10 cellular contexts compared by ENCODE assay signal in genomic region chr17:1762233-1762905, GRCh38. TPM values are rescaled to one million over a fixed set of nuclear protein-coding genes. Genes with fewer than 3 reads are reported as not detected.
DNase-seq lines count a peak whose midpoint lies in the region; ATAC-seq and TF ChIP-seq lines count a peak whose summit lies in the region.
"Had no signal": no experiment of that assay in that cellular context is flagged by ENCODE, and none has a peak within 500 bp of the region (broad histone marks: within the 10 kb centered on the region; RNA-seq: fewer than 3 reads in every experiment).

No MANE protein-coding gene starts in this region.

- no peaks in the 10 kb centered on the region for H3K36me3 Mint-ChIP-seq in MCF 10A (ENCODE audit: insufficient read depth, unreplicated experiment)

- H3K4me3 ChIP-seq in lower leg skin (ENCODE audit: low read depth, poor library complexity, severe bottlenecking): peak overlapping the region; percentile 4
- H3K4me3 ChIP-seq in transverse colon: peak overlapping the region in 3 of 4 donors; percentile 19 to 40 (median 29)
- H3K4me3 ChIP-seq in PC-3 (ENCODE audit: low read length): no peak overlapping the region

- H3K27me3 Mint-ChIP-seq in MCF 10A (ENCODE audit: insufficient read depth, unreplicated experiment): no peaks in the 10 kb centered on the region

- in situ Hi-C loops in transverse colon (cut with MboI; ENCODE audit: low pct_ligation_motif_present in 1 of 4, low pct_unique_long_range_greater_than_20kb in 1 of 4, low sequenced_read_pairs in 3 of 4): no loop called here

- H3K4me1 ChIP-seq in transverse colon (peaks cover 10 to 28% (median 10%) of the 10 kb centered on the region in 4 donors), PC-3 (ENCODE audit: insufficient read depth, low read length) (no peaks in the 10 kb centered on the region)

- no peak for TF ChIP-seq EP300 in transverse colon (IDR thresholded peaks at IDR 0.05; ENCODE audit: low read depth)

- no peak overlapping the region for H3K4me3 Mint-ChIP-seq in MCF 10A (ENCODE audit: unreplicated experiment)
- H3K4me3 Mint-ChIP-seq: activated T-cell treated with anti-CD3 and anti-CD28 coated beads, Interleukin-2, amount 50 U/mL, for 72 hours had no signal

- ATAC-seq in GM19395 (IDR thresholded peaks at IDR 0.05; ENCODE audit: unreplicated experiment) (no peak), PC-3 (no peak), HG03045 (IDR thresholded peaks at IDR 0.05; ENCODE audit: unreplicated experiment) (no peak)

- H3K4me1 Mint-ChIP-seq in MCF 10A (ENCODE audit: insufficient read depth, unreplicated experiment): no peaks in the 10 kb centered on the region

- no peak for TF ChIP-seq CTCF in MCF 10A (IDR thresholded peaks at IDR 0.05; ENCODE audit: unreplicated experiment)
- no peak for TF ChIP-seq CTCF in lower leg skin (IDR thresholded peaks at IDR 0.05)
- TF ChIP-seq CTCF in transverse colon (IDR thresholded peaks at IDR 0.05): no peak
- TF ChIP-seq CTCF in PC-3 (conservative IDR thresholded peaks at IDR 0.05; ENCODE audit: low read depth, low read length): no peak

- intact Hi-C loops in MCF 10A (cut with micrococcal nuclease) (no loop called here), lower leg skin (cut with DNase I; ENCODE audit: low total_unique reads) (no loop called here), transverse colon (cut with DNase I; ENCODE audit: low total_unique reads) (no loop called here), PC-3 (cut with micrococcal nuclease) (no loop called here)

- no peak overlapping the region for H3K9ac ChIP-seq in PC-3 (ENCODE audit: low read length)

- no peaks in the 10 kb centered on the region for H3K79me2 ChIP-seq in PC-3 (ENCODE audit: low read length)

- H3K27me3 ChIP-seq in transverse colon (no peaks in the 10 kb centered on the region), PC-3 (ENCODE audit: low read length) (no peaks in the 10 kb centered on the region)

- TF ChIP-seq POLR2A in lower leg skin (IDR thresholded peaks at IDR 0.05): no peak
- TF ChIP-seq POLR2A in transverse colon (IDR thresholded peaks at IDR 0.05): peak; percentile 8

- H3K27ac ChIP-seq in transverse colon (peak overlapping the region; percentile 76 to 85 (median 80)), PC-3 (ENCODE audit: low read length) (no peak overlapping the region)
- H3K27ac ChIP-seq: 22Rv1 had no signal

- no peaks in the 10 kb centered on the region for H3K9me3 ChIP-seq in transverse colon
- no peaks in the 10 kb centered on the region for H3K9me3 ChIP-seq in PC-3 (ENCODE audit: low read length)

- POLR2A ChIA-PET in MCF 10A (lab: Yijun Ruan, JAX): interaction anchor here (1.2 to 1.7 kb wide), 5 partner anchors 8 to 67 kb away, joined by 3 to 6 read pairs (median 4); partner anchors contain the start of genes RPA1 and SMYD4
- POLR2A ChIA-PET in PC-3 (lab: Charles Lee; ENCODE audit: unreplicated experiment): no interaction called here

- peak overlapping the region; percentile 39 for H3K27ac Mint-ChIP-seq in MCF 10A (ENCODE audit: low read depth, unreplicated experiment)
- H3K27ac Mint-ChIP-seq: activated T-cell treated with anti-CD3 and anti-CD28 coated beads, Interleukin-2, amount 50 U/mL, for 72 hours had no signal

- no peaks in the 10 kb centered on the region for H3K9me2 ChIP-seq in PC-3 (replicated peaks; ENCODE audit: low read length)

- CTCF ChIA-PET in MCF 10A (lab: Yijun Ruan, JAX): interaction anchor here (1.1 to 1.3 kb wide), 2 partner anchors 21 to 42 kb away, joined by 3 to 4 read pairs; no protein-coding TSS in a partner anchor
- CTCF ChIA-PET in PC-3 (lab: Charles Lee): no interaction called here

- H4K20me1 ChIP-seq in PC-3 (ENCODE audit: low read length): no peaks in the 10 kb centered on the region

- H2AFZ ChIP-seq in PC-3 (ENCODE audit: low read length): no peak overlapping the region

- DNase-seq in DMS 273 (lab: John Stamatoyannopoulos, UW; ENCODE audit: unreplicated experiment) (peak; percentile 31), DMS 273 treated with DMSO at 0.1 percent for 48 hours (lab: John Stamatoyannopoulos, UW) (no peak), MCF 10A (ENCODE audit: unreplicated experiment) (no peak), lower leg skin (ENCODE audit: low spot score in 2 of 2) (no peak), transverse colon (no peak), PC-3 (no peak)
- DNase-seq: activated T-cell treated with anti-CD3 and anti-CD28 coated beads, Interleukin-2, amount 50 U/mL, for 72 hours had no signal

- H3K4me2 ChIP-seq in PC-3 (ENCODE audit: low read length): no peak overlapping the region

- no peaks in the 10 kb centered on the region for H3K36me3 ChIP-seq in transverse colon
- no peaks in the 10 kb centered on the region for H3K36me3 ChIP-seq in PC-3 (ENCODE audit: low read depth, low read length)

- H3K9me3 Mint-ChIP-seq in MCF 10A (ENCODE audit: unreplicated experiment): no peaks in the 10 kb centered on the region
- H3K9me3 Mint-ChIP-seq: activated T-cell treated with anti-CD3 and anti-CD28 coated beads, Interleukin-2, amount 50 U/mL, for 72 hours had no signal

- H3F3A ChIP-seq in PC-3 (ENCODE audit: low read length, unreplicated experiment): no peaks in the 10 kb centered on the region

- 43 to 52% methylated on average over 14 to 20 of the region's 21 CpGs for WGBS in lower leg skin, 2 donors
- WGBS in transverse colon (ENCODE audit: low coverage in 1 of 2), 2 donors: 58 to 79% methylated on average over 2 to 21 of the region's 21 CpGs

- no TSS peak for BruUV-seq in MCF 10A (replicated peaks; lab: Mats Ljungman, UMichigan)
- BruUV-seq in PC-3 (replicated peaks; lab: Mats Ljungman, UMichigan): no TSS peak

RNA-seq across cellular contexts. Expression of gene SERPINF1, which starts 0.5 kb away (rescaled TPM):
- total RNA-seq in MCF 10A (2022) (1.8 TPM in 1 of 2 replicates, not detected in the other), lower leg skin (100 to 1,000 TPM; 102 to 391 (median 114) TPM), transverse colon (100 to 1,000 TPM in 3 of 4 donors, 10 to 100 TPM in 1; 88.3 to 340 (median 114) TPM), PC-3 (2014; rRNA removed) (1.7 TPM in 1 of 2 replicates, not detected in the other)

RNA-seq across cellular contexts. Expression of gene SERPINF2, which starts 19.7 kb away (rescaled TPM):
- total RNA-seq in MCF 10A (2022): 0.56 and 0.66 TPM in 2 replicates
- total RNA-seq in lower leg skin: 1 to 10 TPM; 1.2 to 9.0 (median 5.9) TPM
- total RNA-seq in transverse colon: 10 to 100 TPM in 1 of 4 donors, 1 to 10 TPM in 2, not detected in 1; 3.2 to 10.5 (median 3.4) TPM
- total RNA-seq in PC-3 (2014; rRNA removed): 2.2 and 2.5 TPM in 2 replicates

RNA-seq across cellular contexts. Expression of gene WDR81, which starts 37.9 kb away (rescaled TPM):
- total RNA-seq in MCF 10A (2022) (17.4 and 19.4 TPM in 2 replicates), lower leg skin (10 to 100 TPM; 42.9 to 64.4 (median 49.2) TPM), transverse colon (10 to 100 TPM; 26.1 to 73.7 (median 35.7) TPM), PC-3 (2014; rRNA removed) (14.6 and 16.4 TPM in 2 replicates)

RNA-seq across cellular contexts. Expression of gene TLCD2, which starts 52.2 kb away (rescaled TPM):
- total RNA-seq in MCF 10A (2022): 2.5 and 4.0 TPM in 2 replicates
- 1 to 10 TPM in 3 of 4 donors, under 1 TPM in 1; 0.99 to 4.5 (median 2.8) TPM for total RNA-seq in lower leg skin
- total RNA-seq in transverse colon: 10 to 100 TPM; 21.6 to 48.6 (median 31.5) TPM
- 0.63 and 0.77 TPM in 2 replicates for total RNA-seq in PC-3 (2014; rRNA removed)

Comparison
In these comparisons a context has a peak if more than half of its experiments do, and no peak if none do; other contexts are left out.
1. RNA of gene SERPINF1, which starts 0.5 kb away (total RNA-seq): 88.3 to 340 TPM in transverse colon and 102 to 391 TPM in lower leg skin; 1.8 TPM in MCF 10A and 1.7 TPM in PC-3; every median in the first group is over 10 times any median in the second.